In the genomic region with DNA sequence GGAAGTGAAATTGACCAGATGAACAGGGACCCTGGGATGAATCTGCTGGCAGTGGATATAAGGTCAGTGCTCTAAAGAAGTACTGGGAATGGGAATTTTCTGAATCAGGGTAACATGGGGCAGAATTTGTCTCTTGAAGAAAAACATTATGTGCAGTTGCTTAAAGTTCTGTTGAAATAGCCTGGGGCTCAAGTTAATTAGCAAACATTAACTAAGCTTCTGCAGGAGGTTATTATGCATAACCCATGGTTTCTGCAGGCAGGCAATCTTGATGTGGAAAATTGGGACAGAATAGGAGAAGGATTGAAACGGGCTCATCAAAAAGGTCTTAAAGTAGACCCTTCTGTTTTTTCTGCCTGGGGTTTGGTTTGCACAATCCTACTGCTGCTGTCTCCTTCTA, we compare ENCODE assay signal across 28 cellular contexts. TPM values are rescaled to one million over a fixed set of nuclear protein-coding genes. Genes with fewer than 3 reads are reported as not detected.
"Had no signal": no experiment of that assay in that cellular context is flagged by ENCODE, and none has a peak within 500 bp of the region (broad histone marks: within the 10 kb centered on the region; RNA-seq: fewer than 3 reads in every experiment).

No MANE protein-coding gene starts in this region.

- H3K27ac ChIP-seq: ascending aorta, Peyer's patch, RWPE1, SJSA1 had no signal

- H3K27ac Mint-ChIP-seq: activated CD8-positive, alpha-beta memory T cell treated with anti-CD3 and anti-CD28 coated beads, Interleukin-2, amount 10 ng/mL, durations not matched to agents 7 days and 5 days; activated naive CD4-positive, alpha-beta T cell treated with anti-CD3 and anti-CD28 coated beads, Interleukin-2, amount 50 U/mL, for 24 hours; activated T-cell treated with anti-CD3 and anti-CD28 coated beads, Interleukin-2, amount 50 U/mL, for 24 hours; activated T-helper 1 cell treated with anti-CD3 and anti-CD28 coated beads, Interleukin-12 subunit alpha, Interleukin-12 subunit beta, Interleukin-2, Interleukin-4 antibody, amounts not matched to agents 30 ng/mL and 10 ng/mL and 1 ng/mL, durations not matched to agents 14 hours and 24 hours and 36 hours; T-helper 1 cell treated with Interleukin-12 subunit alpha and Interleukin-12 subunit beta and Interleukin-4 antibody, amounts not matched to agents 30 μg/mL and 1 μg/mL, for 36 hours had no signal

- H3K9me3 ChIP-seq: ascending aorta, body of pancreas, Peyer's patch, SJSA1 had no signal

- H3K27me3 Mint-ChIP-seq: activated naive CD4-positive, alpha-beta T cell treated with anti-CD3 and anti-CD28 coated beads, Interleukin-2, amount 50 U/mL, for 24 hours; activated T-cell treated with anti-CD3 and anti-CD28 coated beads, Interleukin-2, amount 50 U/mL, for 24 hours had no signal

- H3K4me1 ChIP-seq: ascending aorta, Peyer's patch had no signal

- DNase-seq: activated CD4-positive, alpha-beta T cell treated with anti-CD3 and anti-CD28 coated beads for 48 hours; activated CD4-positive, alpha-beta T cell treated with anti-CD3 and anti-CD28 coated beads, Interleukin-2, amount 50 U/mL, for 4 hours; activated CD8-positive, alpha-beta memory T cell treated with anti-CD3 and anti-CD28 coated beads, Interleukin-2, amount 10 ng/mL, durations not matched to agents 7 days and 5 days; activated effector memory CD4-positive, alpha-beta T cell treated with Interleukin-2 at 50 U/mL for 16 hours; activated naive CD4-positive, alpha-beta T cell; activated T-cell treated with anti-CD3 and anti-CD28 coated beads, Interleukin-2, amount 50 U/mL, for 24 hours; amniotic stem cell; Kasumi-1; KBM-7; NCI-H1092; NCI-H1417; NCI-H1930; NCI-H2107; NCI-H345; NCI-H510A; NCI-H526 treated with DMSO at 0.1 percent for 48 hours; NK-92 treated with Interleukin-12 subunit alpha and Interleukin-12 subunit beta, amount 100 ng/mL, for 24 hours; OCI-M1; Peyer's patch; Right ventricle myocardium superior had no signal

- H3K4me1 Mint-ChIP-seq: activated CD8-positive, alpha-beta memory T cell treated with anti-CD3 and anti-CD28 coated beads, Interleukin-2, amount 10 ng/mL, durations not matched to agents 7 days and 5 days; activated naive CD4-positive, alpha-beta T cell treated with anti-CD3 and anti-CD28 coated beads, Interleukin-2, amount 50 U/mL, for 24 hours had no signal

- H3K4me3 Mint-ChIP-seq: activated CD8-positive, alpha-beta memory T cell treated with anti-CD3 and anti-CD28 coated beads, Interleukin-2, amount 10 ng/mL, durations not matched to agents 7 days and 5 days; activated naive CD4-positive, alpha-beta T cell treated with anti-CD3 and anti-CD28 coated beads, Interleukin-2, amount 50 U/mL, for 24 hours; activated T-cell treated with anti-CD3 and anti-CD28 coated beads, Interleukin-2, amount 50 U/mL, for 24 hours; activated T-helper 1 cell treated with anti-CD3 and anti-CD28 coated beads, Interleukin-12 subunit alpha, Interleukin-12 subunit beta, Interleukin-2, Interleukin-4 antibody, amounts not matched to agents 30 ng/mL and 10 ng/mL and 1 ng/mL, durations not matched to agents 14 hours and 24 hours and 36 hours; T-helper 1 cell treated with Interleukin-12 subunit alpha and Interleukin-12 subunit beta and Interleukin-4 antibody, amounts not matched to agents 30 μg/mL and 1 μg/mL, for 36 hours had no signal

- H3K9me3 Mint-ChIP-seq: activated naive CD4-positive, alpha-beta T cell treated with anti-CD3 and anti-CD28 coated beads, Interleukin-2, amount 50 U/mL, for 24 hours; activated T-cell treated with anti-CD3 and anti-CD28 coated beads, Interleukin-2, amount 50 U/mL, for 24 hours; activated T-helper 1 cell treated with anti-CD3 and anti-CD28 coated beads, Interleukin-12 subunit alpha, Interleukin-12 subunit beta, Interleukin-2, Interleukin-4 antibody, amounts not matched to agents 30 ng/mL and 10 ng/mL and 1 ng/mL, durations not matched to agents 14 hours and 24 hours and 36 hours; T-helper 1 cell treated with Interleukin-12 subunit alpha and Interleukin-12 subunit beta and Interleukin-4 antibody, amounts not matched to agents 30 μg/mL and 1 μg/mL, for 36 hours had no signal

- H3K4me3 ChIP-seq: ascending aorta, body of pancreas, Peyer's patch, SJSA1 had no signal

- H3K27me3 ChIP-seq: ascending aorta, body of pancreas, Peyer's patch, SJSA1 had no signal

- H3K36me3 Mint-ChIP-seq: activated CD8-positive, alpha-beta memory T cell treated with anti-CD3 and anti-CD28 coated beads, Interleukin-2, amount 10 ng/mL, durations not matched to agents 7 days and 5 days; activated naive CD4-positive, alpha-beta T cell treated with anti-CD3 and anti-CD28 coated beads, Interleukin-2, amount 50 U/mL, for 24 hours had no signal

- H3K36me3 ChIP-seq: ascending aorta, Peyer's patch, SJSA1 had no signal

RNA-seq across cellular contexts. Expression of a gene that starts 14.0 kb away (rescaled TPM):
- total RNA-seq: activated CD8-positive, alpha-beta memory T cell treated with anti-CD3 and anti-CD28 coated beads, Interleukin-2, amount 10 ng/mL, durations not matched to agents 7 days and 5 days; bronchial epithelial cell; SJSA1 had no signal

RNA-seq across cellular contexts. Expression of a gene that starts 37.7 kb away (rescaled TPM):
- total RNA-seq: activated CD8-positive, alpha-beta memory T cell treated with anti-CD3 and anti-CD28 coated beads, Interleukin-2, amount 10 ng/mL, durations not matched to agents 7 days and 5 days; activated T-helper 1 cell treated with anti-CD3 and anti-CD28 coated beads, Interleukin-12 subunit alpha, Interleukin-12 subunit beta, Interleukin-2, Interleukin-4 antibody, amounts not matched to agents 30 ng/mL and 10 ng/mL and 1 ng/mL, durations not matched to agents 14 hours and 24 hours and 36 hours; ascending aorta; bronchial epithelial cell; Right ventricle myocardium superior; SJSA1 had no signal

RNA-seq across cellular contexts. Expression of a gene that starts 38.4 kb away (rescaled TPM):
- total RNA-seq: activated CD8-positive, alpha-beta memory T cell treated with anti-CD3 and anti-CD28 coated beads, Interleukin-2, amount 10 ng/mL, durations not matched to agents 7 days and 5 days; Right ventricle myocardium superior had no signal
